24 cellular contexts compared by ENCODE assay signal in genomic region chr19:55365922-55366321, GRCh38. TPM values are rescaled to one million over a fixed set of nuclear protein-coding genes. Genes with fewer than 3 reads are reported as not detected.
DNase-seq lines count a peak whose midpoint lies in the region; ATAC-seq, FAIRE-seq and TF ChIP-seq lines count a peak whose summit lies in the region.
"Had no signal": no experiment of that assay in that cellular context is flagged by ENCODE, and none has a peak within 500 bp of the region (broad histone marks: within the 10 kb centered on the region; RNA-seq: fewer than 3 reads in every experiment).

No MANE protein-coding gene starts in this region.

- H3K9me3 ChIP-seq in astrocyte (ENCODE audit: insufficient read depth, low read depth, low read length) (no peaks in the 10 kb centered on the region), neuronal stem cell (replicated peaks in 1 of 2; ENCODE audit: control insufficient read depth in 2 of 2, insufficient read depth in 1 of 2, low read depth in 1 of 2, low read length in 2 of 2) (no peaks in the 10 kb centered on the region)
- H3K9me3 ChIP-seq: BE2C; BLaER1 treated with 17β-estradiol and CSF1 and Interleukin-3, amounts not matched to agents 10 nM and 100 nM had no signal

- H3K9ac ChIP-seq in astrocyte (ENCODE audit: low read length) (no peak overlapping the region), neuronal stem cell (ENCODE audit: low read depth, low read length, poor library complexity) (no peak overlapping the region)
- H3K9ac ChIP-seq: BLaER1 treated with 17β-estradiol and CSF1 and Interleukin-3, amounts not matched to agents 10 nM and 100 nM; GM23248 had no signal

- H3K27me3 Mint-ChIP-seq in activated naive CD4-positive, alpha-beta T cell treated with anti-CD3 and anti-CD28 coated beads, Interleukin-2, amount 50 U/mL, for 24 hours: peaks cover 9% of the 10 kb centered on the region
- H3K27me3 Mint-ChIP-seq in astrocyte (ENCODE audit: low read depth, unreplicated experiment) (no peaks in the 10 kb centered on the region), HFFc6 (ENCODE audit: insufficient read depth) (peaks cover 4% of the 10 kb centered on the region; the same call in 1 of the 2 replicates)

- H3K27ac Mint-ChIP-seq in activated naive CD4-positive, alpha-beta T cell treated with anti-CD3 and anti-CD28 coated beads, Interleukin-2, amount 50 U/mL, for 24 hours: peak overlapping the region; percentile 30
- H3K27ac Mint-ChIP-seq in activated naive CD4-positive, alpha-beta T cell treated with anti-CD3 and anti-CD28 coated beads, Interleukin-2, amount 50 U/mL, for 72 hours: no peak overlapping the region
- H3K27ac Mint-ChIP-seq in astrocyte (ENCODE audit: unreplicated experiment) (peak overlapping the region; percentile 58), HFFc6 (no peak overlapping the region)
- H3K27ac Mint-ChIP-seq: CD14-positive monocyte; CD4-positive, alpha-beta T cell; CD8-positive, alpha-beta memory T cell; H9 had no signal

- H3K27ac ChIP-seq in astrocyte (ENCODE audit: low read depth, low read length): no peak overlapping the region
- H3K27ac ChIP-seq in neuronal stem cell (replicated peaks; ENCODE audit: low read length): no peak overlapping the region
- H3K27ac ChIP-seq: 22Rv1; BLaER1 treated with 17β-estradiol and CSF1 and Interleukin-3, amounts not matched to agents 10 nM and 100 nM; GM23248 had no signal

- peaks cover 2% of the 10 kb centered on the region for H3K36me3 Mint-ChIP-seq in activated naive CD4-positive, alpha-beta T cell treated with anti-CD3 and anti-CD28 coated beads, Interleukin-2, amount 50 U/mL, for 24 hours
- H3K36me3 Mint-ChIP-seq in activated naive CD4-positive, alpha-beta T cell treated with anti-CD3 and anti-CD28 coated beads, Interleukin-2, amount 50 U/mL, for 72 hours: no peaks in the 10 kb centered on the region
- H3K36me3 Mint-ChIP-seq in astrocyte (ENCODE audit: low read depth, unreplicated experiment) (peaks cover 12% of the 10 kb centered on the region), HFFc6 (ENCODE audit: low read depth) (peaks cover 8% of the 10 kb centered on the region; the same call in 1 of the 2 replicates)

- H3K4me3 Mint-ChIP-seq in activated naive CD4-positive, alpha-beta T cell treated with anti-CD3 and anti-CD28 coated beads, Interleukin-2, amount 50 U/mL, for 24 hours: no peak overlapping the region
- H3K4me3 Mint-ChIP-seq in astrocyte (ENCODE audit: unreplicated experiment): no peak overlapping the region
- H3K4me3 Mint-ChIP-seq in HFFc6: no peak overlapping the region
- H3K4me3 Mint-ChIP-seq: CD14-positive monocyte; CD4-positive, alpha-beta T cell; CD8-positive, alpha-beta memory T cell; H9 had no signal

- no peak overlapping the region for H4K91ac ChIP-seq in neuronal stem cell (ENCODE audit: low read depth, low read length, poor library complexity)

- no CpG with 5 or more reads among the region's 19 CpGs for WGBS in neuronal stem cell (ENCODE audit: extremely low coverage in 2 of 2, insufficient read length in 2 of 2, insufficient replicate concordance in 1 of 2), 2 donors

- ATAC-seq in activated naive CD4-positive, alpha-beta T cell treated with anti-CD3 and anti-CD28 coated beads, Interleukin-2, amount 50 U/mL, for 72 hours: no peak
- ATAC-seq: HCT116 had no signal

- DNase-seq in activated naive CD4-positive, alpha-beta T cell treated with anti-CD3 and anti-CD28 coated beads, Interleukin-2, amount 50 U/mL, for 72 hours (ENCODE audit: low spot score in 2 of 2): no peak
- DNase-seq in astrocyte (ENCODE audit: low read depth) (no peak), neuronal stem cell (ENCODE audit: low spot score) (no peak), NCI-H1105 treated with DMSO at 0.1 percent for 48 hours (lab: John Stamatoyannopoulos, UW) (no peak), HFFc6 (no peak)
- DNase-seq: ACHN; AML-193; BE2C; CD4-positive, alpha-beta T cell; CD8-positive, alpha-beta memory T cell; COR-L47; DMS153; DND-41; GM23248; H9 had no signal

- peak overlapping the region; percentile 88 for H2AK5ac ChIP-seq in neuronal stem cell (ENCODE audit: low read depth, low read length)

- H3K4me1 ChIP-seq in astrocyte (ENCODE audit: insufficient read depth, low read length): peaks cover 12% of the 10 kb centered on the region
- H3K4me1 ChIP-seq in neuronal stem cell (ENCODE audit: control insufficient read depth in 2 of 2, insufficient read depth in 1 of 2, low read depth in 1 of 2, low read length in 2 of 2): peaks cover 13 to 16% of the 10 kb centered on the region in 2 donors

- H3K36me3 ChIP-seq in astrocyte (ENCODE audit: insufficient read depth, low read length) (peaks cover 14% of the 10 kb centered on the region), neuronal stem cell (replicated peaks in 1 of 2; ENCODE audit: control insufficient read depth in 2 of 2, insufficient read depth in 2 of 2, low read length in 2 of 2) (no peaks in the 10 kb centered on the region)
- H3K36me3 ChIP-seq: BE2C; BLaER1 treated with 17β-estradiol and CSF1 and Interleukin-3, amounts not matched to agents 10 nM and 100 nM had no signal

- H3K79me1 ChIP-seq in neuronal stem cell (ENCODE audit: low read depth, low read length): no peaks in the 10 kb centered on the region

- H4K20me1 ChIP-seq in astrocyte (ENCODE audit: insufficient read depth, low read length): peaks cover 36% of the 10 kb centered on the region

- H3K9me3 Mint-ChIP-seq in activated naive CD4-positive, alpha-beta T cell treated with anti-CD3 and anti-CD28 coated beads, Interleukin-2, amount 50 U/mL, for 24 hours: no peaks in the 10 kb centered on the region
- H3K9me3 Mint-ChIP-seq in activated naive CD4-positive, alpha-beta T cell treated with anti-CD3 and anti-CD28 coated beads, Interleukin-2, amount 50 U/mL, for 72 hours: no peaks in the 10 kb centered on the region
- no peaks in the 10 kb centered on the region for H3K9me3 Mint-ChIP-seq in astrocyte (ENCODE audit: unreplicated experiment)
- no peaks in the 10 kb centered on the region for H3K9me3 Mint-ChIP-seq in HFFc6
- H3K9me3 Mint-ChIP-seq: CD4-positive, alpha-beta T cell; CD8-positive, alpha-beta memory T cell had no signal

- H3K4me2 ChIP-seq in astrocyte (ENCODE audit: low read length) (no peak overlapping the region), neuronal stem cell (ENCODE audit: insufficient read depth, low read length, poor library complexity, severe bottlenecking) (no peak overlapping the region)
- H3K4me2 ChIP-seq: BLaER1 treated with 17β-estradiol and CSF1 and Interleukin-3, amounts not matched to agents 10 nM and 100 nM had no signal

- no peak overlapping the region for H2BK5ac ChIP-seq in neuronal stem cell (ENCODE audit: low read length)

- no peak overlapping the region for H2BK120ac ChIP-seq in neuronal stem cell (ENCODE audit: low read depth, low read length)

- no peak overlapping the region for H3K4me3 ChIP-seq in astrocyte (ENCODE audit: insufficient read depth, low read depth, low read length)
- no peak overlapping the region for H3K4me3 ChIP-seq in neuronal stem cell (ENCODE audit: low read length in 2 of 2)
- H3K4me3 ChIP-seq: BLaER1 treated with 17β-estradiol and CSF1 and Interleukin-3, amounts not matched to agents 10 nM and 100 nM; GM23248 had no signal

- no peak overlapping the region for H3K18ac ChIP-seq in neuronal stem cell (ENCODE audit: low read length)

- H3K27me3 ChIP-seq in astrocyte (ENCODE audit: insufficient read depth, low read length): no peaks in the 10 kb centered on the region
- H3K27me3 ChIP-seq in neuronal stem cell (ENCODE audit: control insufficient read depth in 3 of 3, insufficient read depth in 3 of 3, low read depth in 1 of 3, low read length in 3 of 3): peaks cover 3 to 25% (median 17%) of the 10 kb centered on the region in 3 experiments

- H4K8ac ChIP-seq in neuronal stem cell (ENCODE audit: low read depth, low read length): no peak overlapping the region

- no peak for FAIRE-seq in astrocyte (lab: Jason Lieb, UNC)
- FAIRE-seq: A204.1, G401.6, GM12892 had no signal

- peak overlapping the region; percentile 3 for H3K23ac ChIP-seq in neuronal stem cell (ENCODE audit: low read depth, low read length, poor library complexity)

- H3K14ac ChIP-seq in neuronal stem cell (ENCODE audit: low read length): no peak overlapping the region

- H2BK15ac ChIP-seq in neuronal stem cell (ENCODE audit: low read length): peak overlapping the region; percentile 78

- TF ChIP-seq CTCF in astrocyte (IDR thresholded peaks at IDR 0.05; ENCODE audit: insufficient read depth, low read depth, low read length) (no peak), HFFc6 (IDR thresholded peaks at IDR 0.05) (no peak)

- no peak overlapping the region for H3K4ac ChIP-seq in neuronal stem cell (ENCODE audit: low read length)

- peaks cover 31% of the 10 kb centered on the region for H3K79me2 ChIP-seq in astrocyte (ENCODE audit: insufficient read depth, low read length)

- peaks cover 4% of the 10 kb centered on the region for H3K4me1 Mint-ChIP-seq in activated naive CD4-positive, alpha-beta T cell treated with anti-CD3 and anti-CD28 coated beads, Interleukin-2, amount 50 U/mL, for 24 hours
- peaks cover 17% of the 10 kb centered on the region for H3K4me1 Mint-ChIP-seq in astrocyte (ENCODE audit: low read depth, unreplicated experiment)
- peaks cover 6% of the 10 kb centered on the region for H3K4me1 Mint-ChIP-seq in HFFc6 (ENCODE audit: low read depth)

- no peak overlapping the region for H2BK12ac ChIP-seq in neuronal stem cell (ENCODE audit: low read length)

- H2AFZ ChIP-seq in astrocyte (ENCODE audit: low read depth, low read length): no peak overlapping the region
- H2AFZ ChIP-seq in neuronal stem cell (ENCODE audit: low read length): no peak overlapping the region
- H2AFZ ChIP-seq: GM23248 had no signal

RNA-seq across cellular contexts. Expression of gene GARIN5B, which starts 2.9 kb away (rescaled TPM):
- total RNA-seq in activated naive CD4-positive, alpha-beta T cell treated with anti-CD3 and anti-CD28 coated beads, Interleukin-2, amount 50 U/mL, for 72 hours: not detected
- 0.10 and 0.20 TPM in 2 replicates for total RNA-seq in astrocyte
- polyA plus RNA-seq in neuronal stem cell (2013, experiment 1 of 2): 0.08 TPM
- 0.08 TPM for polyA plus RNA-seq in neuronal stem cell (2013, experiment 2 of 2)
- total RNA-seq in HFFc6 (2021; fragmentation: NEBNext Ultra II Directional; extraction: Animal tissue kit (Norgen Biotek cat#: 25700)): under 1 TPM in 1 of 6 experiments, not detected in 5; 0.05 TPM
- total RNA-seq: CD8-positive, alpha-beta memory T cell; GM23248; H4 had no signal
- polyA plus RNA-seq: CD14-positive monocyte; CD8-positive, alpha-beta memory T cell; GM23248 had no signal

RNA-seq across cellular contexts. Expression of gene IL11, which starts 4.3 kb away (rescaled TPM):
- total RNA-seq in activated naive CD4-positive, alpha-beta T cell treated with anti-CD3 and anti-CD28 coated beads, Interleukin-2, amount 50 U/mL, for 72 hours: under 1 TPM in 1 of 2 donors, not detected in 1; 0.32 TPM
- total RNA-seq in astrocyte: 183 and 202 TPM in 2 replicates
- 1.1 TPM for polyA plus RNA-seq in neuronal stem cell (2013, experiment 1 of 2)
- polyA plus RNA-seq in neuronal stem cell (2013, experiment 2 of 2): 1.1 TPM
- 10 to 100 TPM; 22.2 to 43.4 (median 36.1) TPM for total RNA-seq in HFFc6 (2021; fragmentation: NEBNext Ultra II Directional; extraction: Animal tissue kit (Norgen Biotek cat#: 25700))
- polyA plus RNA-seq: CD14-positive monocyte; CD8-positive, alpha-beta memory T cell had no signal

RNA-seq across cellular contexts. Expression of gene TMEM190, which starts 10.7 kb away (rescaled TPM):
- not detected for total RNA-seq in activated naive CD4-positive, alpha-beta T cell treated with anti-CD3 and anti-CD28 coated beads, Interleukin-2, amount 50 U/mL, for 72 hours
- total RNA-seq in astrocyte: 2.5 TPM in 2 replicates
- polyA plus RNA-seq in neuronal stem cell (2013, experiment 1 of 2): 0.85 TPM
- 0.46 TPM for polyA plus RNA-seq in neuronal stem cell (2013, experiment 2 of 2)
- total RNA-seq in HFFc6 (2021; fragmentation: NEBNext Ultra II Directional; extraction: Animal tissue kit (Norgen Biotek cat#: 25700)): 1 to 10 TPM in 1 of 6 experiments, under 1 TPM in 2, not detected in 3; 0.33 to 1.1 (median 0.61) TPM
- total RNA-seq: CD4-positive, alpha-beta T cell; CD8-positive, alpha-beta memory T cell; GM23248; H4 had no signal
- polyA plus RNA-seq: CD14-positive monocyte; CD8-positive, alpha-beta memory T cell; GM23248 had no signal

RNA-seq across cellular contexts. Expression of gene COX6B2, which starts 11.4 kb away (rescaled TPM):
- total RNA-seq in activated naive CD4-positive, alpha-beta T cell treated with anti-CD3 and anti-CD28 coated beads, Interleukin-2, amount 50 U/mL, for 72 hours: under 1 TPM; 0.39 to 0.95 TPM
- 0.50 TPM in 2 replicates for total RNA-seq in astrocyte
- 0.81 TPM for polyA plus RNA-seq in neuronal stem cell (2013, experiment 1 of 2)
- polyA plus RNA-seq in neuronal stem cell (2013, experiment 2 of 2): 0.71 TPM
- total RNA-seq in HFFc6 (2021; fragmentation: NEBNext Ultra II Directional; extraction: Animal tissue kit (Norgen Biotek cat#: 25700)): not detected
- total RNA-seq: CD8-positive, alpha-beta memory T cell; GM23248 had no signal
- polyA plus RNA-seq: CD14-positive monocyte; CD8-positive, alpha-beta memory T cell; GM23248 had no signal

RNA-seq across cellular contexts. Expression of gene TMEM238, which starts 18.2 kb away (rescaled TPM):
- total RNA-seq in activated naive CD4-positive, alpha-beta T cell treated with anti-CD3 and anti-CD28 coated beads, Interleukin-2, amount 50 U/mL, for 72 hours: 1 to 10 TPM; 4.5 to 7.8 TPM
- total RNA-seq in astrocyte: 1.4 and 2.1 TPM in 2 replicates
- polyA plus RNA-seq in neuronal stem cell (2013, experiment 1 of 2): 0.14 TPM
- 0.14 TPM for polyA plus RNA-seq in neuronal stem cell (2013, experiment 2 of 2)
- total RNA-seq in HFFc6 (2021; fragmentation: NEBNext Ultra II Directional; extraction: Animal tissue kit (Norgen Biotek cat#: 25700)): 1 to 10 TPM in 2 of 6 experiments, under 1 TPM in 4; 0.26 to 2.4 (median 0.64) TPM
- total RNA-seq: H4 had no signal
- polyA plus RNA-seq: CD14-positive monocyte, GM23248 had no signal

Comparison
In these comparisons a context has a peak if more than half of its experiments do, and no peak if none do; other contexts are left out.
1. H3K27ac Mint-ChIP-seq: peak in activated naive CD4-positive, alpha-beta T cell treated with anti-CD3 and anti-CD28 coated beads, Interleukin-2, amount 50 U/mL, for 24 hours (single experiment) and astrocyte (single experiment); none in activated naive CD4-positive, alpha-beta T cell treated with anti-CD3 and anti-CD28 coated beads, Interleukin-2, amount 50 U/mL, for 72 hours (0 of 2) and HFFc6 (single experiment).
2. RNA of gene IL11, which starts 4.3 kb away (total RNA-seq): 183 to 202 TPM in astrocyte and 22.2 to 43.4 TPM in HFFc6; 0.32 TPM in activated naive CD4-positive, alpha-beta T cell treated with anti-CD3 and anti-CD28 coated beads, Interleukin-2, amount 50 U/mL, for 72 hours; every median in the first group is over 10 times any median in the second.